13 cellular contexts compared by ENCODE assay signal in genomic region chr3:8505621-8506020, GRCh38. TPM values are rescaled to one million over a fixed set of nuclear protein-coding genes. Genes with fewer than 3 reads are reported as not detected.
DNase-seq lines count a peak whose midpoint lies in the region; ATAC-seq and TF ChIP-seq lines count a peak whose summit lies in the region.
"Had no signal": no experiment of that assay in that cellular context is flagged by ENCODE, and none has a peak within 500 bp of the region (broad histone marks: within the 10 kb centered on the region; RNA-seq: fewer than 3 reads in every experiment).

No MANE protein-coding gene starts in this region.

- H3K27ac ChIP-seq in H9 (ENCODE audit: insufficient read length, low read depth, low read length): no peak overlapping the region
- peak overlapping the region; percentile 84 for H3K27ac ChIP-seq in hepatocyte

- no peak overlapping the region for H3K9ac ChIP-seq in H9 (ENCODE audit: extremely low read depth, insufficient read length, low read length)

- no peak overlapping the region for H3T11ph ChIP-seq in H9 (ENCODE audit: low read length)

- H3K23ac ChIP-seq in H9 (ENCODE audit: insufficient read length, low read depth, low read length): no peak overlapping the region

- H3K36me3 Mint-ChIP-seq in H9 (ENCODE audit: insufficient read depth in 1 of 3, low read depth in 3 of 3): peaks cover 0 to 7% (median 6%) of the 10 kb centered on the region in 3 experiments; a peak in 4 of 7 replicates
- peaks cover 6% of the 10 kb centered on the region for H3K36me3 Mint-ChIP-seq in stimulated activated memory B cell treated with anti-CD40 and anti-IgM and Interleukin-4, amounts not matched to agents 10 μg/mL and 1 μg/mL and 100 μg/mL, for 72 hours

- no peak overlapping the region for H3K4me3 Mint-ChIP-seq in H9
- H3K4me3 Mint-ChIP-seq in stimulated activated memory B cell treated with anti-CD40 and anti-IgM and Interleukin-4, amounts not matched to agents 10 μg/mL and 1 μg/mL and 100 μg/mL, for 72 hours: no peak overlapping the region
- H3K4me3 Mint-ChIP-seq: activated B cell treated with CpG ODN at 0.5 μM for 24 hours; dendritic cell treated with granulocyte-macrophage colony-stimulating factor and Interleukin-4, amounts not matched to agents 40 ng/mL and 50 ng/mL, for 4 days; neural crest cell had no signal

- H3K79me2 ChIP-seq in H9 (ENCODE audit: insufficient read depth, low read length): no peaks in the 10 kb centered on the region
- H3K79me2 ChIP-seq in hepatocyte: peaks cover 32% of the 10 kb centered on the region

- no peak for DNase-seq in H9
- DNase-seq in NCI-H69 (lab: John Stamatoyannopoulos, UW): peak; percentile 54
- DNase-seq in hepatocyte (ENCODE audit: low spot score): no peak
- DNase-seq in ureter (ENCODE audit: low spot score): no peak
- DNase-seq: activated B cell treated with CpG ODN at 0.5 μM for 24 hours, hippocampal formation, MM.1S had no signal

- no peak overlapping the region for H2AFZ ChIP-seq in H9 (ENCODE audit: low read length)
- no peak overlapping the region for H2AFZ ChIP-seq in hepatocyte

- H3K36me3 ChIP-seq in hepatocyte (replicated peaks; ENCODE audit: insufficient read depth, low read depth): no peaks in the 10 kb centered on the region

- peaks cover 0 to 2% of the 10 kb centered on the region in 2 experiments; a peak in 1 of 5 replicates for H3K9me3 Mint-ChIP-seq in H9
- no peaks in the 10 kb centered on the region for H3K9me3 Mint-ChIP-seq in stimulated activated memory B cell treated with anti-CD40 and anti-IgM and Interleukin-4, amounts not matched to agents 10 μg/mL and 1 μg/mL and 100 μg/mL, for 72 hours
- H3K9me3 Mint-ChIP-seq: activated B cell treated with CpG ODN at 0.5 μM for 24 hours; dendritic cell treated with granulocyte-macrophage colony-stimulating factor and Interleukin-4, amounts not matched to agents 40 ng/mL and 50 ng/mL, for 4 days; neural crest cell had no signal

- H2BK5ac ChIP-seq in H9 (ENCODE audit: insufficient read length, low read length): no peak overlapping the region

- no peaks in the 10 kb centered on the region for H3K23me2 ChIP-seq in H9 (ENCODE audit: insufficient read length, low read depth, low read length, poor library complexity, severe bottlenecking)

- no peak overlapping the region for H2BK12ac ChIP-seq in H9 (ENCODE audit: insufficient read length, low read depth, low read length)

- no peaks in the 10 kb centered on the region for H4K20me1 ChIP-seq in H9 (ENCODE audit: control insufficient read depth, insufficient read depth, insufficient read length)
- H4K20me1 ChIP-seq in hepatocyte (ENCODE audit: insufficient read depth, poor library complexity, severe bottlenecking): peaks cover 5% of the 10 kb centered on the region

- H2BK120ac ChIP-seq in H9 (ENCODE audit: low read depth, low read length, poor library complexity, severe bottlenecking): no peak overlapping the region

- peak overlapping the region in 2 of 3 experiments; percentile 40 to 54; a peak in 4 of 7 replicates for H3K27ac Mint-ChIP-seq in H9
- peak overlapping the region; percentile 95 for H3K27ac Mint-ChIP-seq in stimulated activated memory B cell treated with anti-CD40 and anti-IgM and Interleukin-4, amounts not matched to agents 10 μg/mL and 1 μg/mL and 100 μg/mL, for 72 hours
- H3K27ac Mint-ChIP-seq: activated B cell treated with CpG ODN at 0.5 μM for 24 hours; dendritic cell treated with granulocyte-macrophage colony-stimulating factor and Interleukin-4, amounts not matched to agents 40 ng/mL and 50 ng/mL, for 4 days had no signal

- H3K27me3 Mint-ChIP-seq in H9 (ENCODE audit: low read depth): no peaks in the 10 kb centered on the region
- no peaks in the 10 kb centered on the region for H3K27me3 Mint-ChIP-seq in stimulated activated memory B cell treated with anti-CD40 and anti-IgM and Interleukin-4, amounts not matched to agents 10 μg/mL and 1 μg/mL and 100 μg/mL, for 72 hours

- H3K4me3 ChIP-seq in hepatocyte: no peak overlapping the region

- no peak overlapping the region for H3K56ac ChIP-seq in H9 (ENCODE audit: insufficient read length, low read depth, low read length)

- TF ChIP-seq CTCF in H9 (conservative IDR thresholded peaks at IDR 0.05) (no peak), hepatocyte (IDR thresholded peaks at IDR 0.05; ENCODE audit: poor library complexity) (no peak)

- no peak overlapping the region for H4K5ac ChIP-seq in H9 (ENCODE audit: insufficient read length, low read depth, low read length)

- H3K4ac ChIP-seq in H9 (ENCODE audit: low read depth, low read length): no peak overlapping the region

- peaks cover 4% of the 10 kb centered on the region for H3K4me1 ChIP-seq in H9 (ENCODE audit: insufficient read depth, low read length)
- peaks cover 45% of the 10 kb centered on the region for H3K4me1 ChIP-seq in hepatocyte (ENCODE audit: insufficient read depth)

- H2BK15ac ChIP-seq in H9 (ENCODE audit: low read depth, low read length): no peak overlapping the region

- no peak for ATAC-seq in stimulated activated memory B cell treated with anti-CD40 and anti-IgM and Interleukin-4, amounts not matched to agents 10 μg/mL and 1 μg/mL and 100 μg/mL, for 72 hours
- no peak for ATAC-seq in GM18868 (IDR thresholded peaks at IDR 0.05; ENCODE audit: unreplicated experiment)
- no peak for ATAC-seq in GM21526 (IDR thresholded peaks at IDR 0.05; ENCODE audit: low FRiP score, unreplicated experiment)
- ATAC-seq: HCT116 had no signal

- no peak overlapping the region for H3K4me2 ChIP-seq in H9 (ENCODE audit: insufficient read depth, insufficient read length, low read length)
- H3K4me2 ChIP-seq in hepatocyte: peak overlapping the region; percentile 68

- peaks cover 35 to 39% of the 10 kb centered on the region in 2 experiments for H3K4me1 Mint-ChIP-seq in H9
- peaks cover 56% of the 10 kb centered on the region for H3K4me1 Mint-ChIP-seq in stimulated activated memory B cell treated with anti-CD40 and anti-IgM and Interleukin-4, amounts not matched to agents 10 μg/mL and 1 μg/mL and 100 μg/mL, for 72 hours

- H3K79me1 ChIP-seq in H9 (ENCODE audit: insufficient read depth, low read depth, low read length, poor library complexity, severe bottlenecking): no peaks in the 10 kb centered on the region

- H3K27me3 ChIP-seq in H9 (ENCODE audit: insufficient read depth, low read length) (no peaks in the 10 kb centered on the region), hepatocyte (no peaks in the 10 kb centered on the region)

- no peak overlapping the region for H3K18ac ChIP-seq in H9 (ENCODE audit: insufficient read length, low read depth, low read length)

- no peak overlapping the region for H3K14ac ChIP-seq in H9 (ENCODE audit: insufficient read depth, low read length)

- no peak overlapping the region for H2AK5ac ChIP-seq in H9 (ENCODE audit: insufficient read length, low read length)

- H3K9me2 ChIP-seq in hepatocyte (replicated peaks; ENCODE audit: insufficient read depth): no peaks in the 10 kb centered on the region

- H4K91ac ChIP-seq in H9 (ENCODE audit: insufficient read length, low read depth, low read length): no peak overlapping the region

- no CpG with 5 or more reads among the region's 3 CpGs for WGBS in H9 (ENCODE audit: extremely low coverage, insufficient read length, low lambda C conversion rate)
- WGBS in hepatocyte (ENCODE audit: low lambda C conversion rate, missing lambda C conversion rate): 13% methylated on average over 3 of the region's 3 CpGs

- H4K8ac ChIP-seq in H9 (replicated peaks; ENCODE audit: insufficient read length, low read depth, low read length): no peak overlapping the region

- H3K9me3 ChIP-seq in H9 (ENCODE audit: control insufficient read depth, low read depth, low read length) (no peaks in the 10 kb centered on the region), hepatocyte (ENCODE audit: low read depth) (no peaks in the 10 kb centered on the region)

- no peak overlapping the region for H2BK20ac ChIP-seq in H9 (ENCODE audit: low read depth, low read length, poor library complexity, severe bottlenecking)

RNA-seq across cellular contexts. Expression of gene LMCD1, which starts 4.0 kb away (rescaled TPM):
- total RNA-seq in H9 (2021) (19.2 and 22.1 TPM in 2 replicates), hepatocyte (185 and 195 TPM in 2 replicates), ureter (43.3 TPM)
- polyA plus RNA-seq in hepatocyte: 325 and 347 TPM in 2 replicates
